Comparison of ENCODE assay signal across 25 cellular contexts in the genomic region with DNA sequence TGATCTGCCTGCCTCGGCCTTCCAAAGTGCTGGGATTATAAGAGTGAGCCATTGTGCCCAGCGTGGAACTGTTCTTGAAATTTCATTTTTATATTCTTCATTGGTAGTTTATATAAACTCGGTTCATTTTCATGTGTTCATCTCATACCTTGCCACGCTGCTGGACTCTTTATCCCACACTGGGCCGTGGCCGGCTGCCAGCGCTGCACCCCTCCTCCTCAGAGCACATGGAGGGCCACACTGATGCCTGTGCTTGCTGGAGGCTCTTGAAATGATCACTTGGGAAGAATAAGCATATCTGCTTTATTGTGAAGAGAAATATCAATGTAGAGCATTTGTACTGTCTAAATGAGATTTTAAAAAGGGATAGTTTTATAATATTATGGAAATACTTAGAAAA.
"Had no signal": no experiment of that assay in that cellular context is flagged by ENCODE, and none has a peak within 500 bp of the region (broad histone marks: within the 10 kb centered on the region; RNA-seq: fewer than 3 reads in every experiment).

No MANE protein-coding gene starts in this region.

- ATAC-seq: activated naive CD8-positive, alpha-beta T cell treated with anti-CD3 and anti-CD28 coated beads, Interleukin-2, amount 50 U/mL, for 24 hours; left lung had no signal

- H3K27me3 Mint-ChIP-seq: activated naive CD4-positive, alpha-beta T cell treated with anti-CD3 and anti-CD28 coated beads, Interleukin-2, amount 50 U/mL, for 24 hours; activated naive CD8-positive, alpha-beta T cell treated with anti-CD3 and anti-CD28 coated beads, Interleukin-2, amount 50 U/mL, for 24 hours; stimulated activated naive B cell treated with anti-CD40 and anti-IgM and Interleukin-4, amounts not matched to agents 10 μg/mL and 1 μg/mL and 100 μg/mL, for 72 hours had no signal

- H3K9me3 ChIP-seq: esophagus squamous epithelium, left lung, prostate gland, sigmoid colon, stomach, thyroid gland, upper lobe of right lung had no signal

- H3K27ac ChIP-seq: esophagus squamous epithelium, left lung, neural progenitor cell, prostate gland, sigmoid colon, stomach, thyroid gland, upper lobe of right lung had no signal

- DNase-seq: activated CD4-positive, alpha-beta T cell treated with anti-CD3 and anti-CD28 coated beads for 4 hours; activated CD4-positive, alpha-beta T cell treated with anti-CD3 and anti-CD28 coated beads, Interleukin-2, amount 50 U/mL, for 4 hours; activated naive CD8-positive, alpha-beta T cell treated with anti-CD3 and anti-CD28 coated beads, Interleukin-2, amount 50 U/mL, for 24 hours; endodermal cell; esophagus squamous epithelium; foreskin melanocyte; kidney glomerular epithelial cell; left lung; mesendoderm; natural killer cell; retina; sigmoid colon; small intestine; stimulated activated CD4-positive, alpha-beta T cell treated with anti-CD3 and anti-CD28 coated beads, Interleukin-1b, Interleukin-23, amount 100 ng/mL, for 48 hours; stimulated activated CD4-positive, alpha-beta T cell treated with anti-CD3 and anti-CD28 coated beads, Interleukin-4, amount 100 ng/mL, for 4 hours; stimulated activated CD8-positive, alpha-beta memory T cell treated with anti-CD3 and anti-CD28 coated beads, Interleukin-4, amount 100 ng/mL, for 48 hours; stimulated activated naive B cell treated with anti-CD40 and anti-IgM and Interleukin-4, amounts not matched to agents 10 μg/mL and 1 μg/mL and 100 μg/mL, for 72 hours; stomach; T-helper 1 cell; thyroid gland; upper lobe of right lung had no signal

- H3K27ac Mint-ChIP-seq: activated naive CD4-positive, alpha-beta T cell treated with anti-CD3 and anti-CD28 coated beads, Interleukin-2, amount 50 U/mL, for 24 hours; activated naive CD8-positive, alpha-beta T cell treated with anti-CD3 and anti-CD28 coated beads, Interleukin-2, amount 50 U/mL, for 24 hours; endodermal cell had no signal

- H3K27me3 ChIP-seq: esophagus squamous epithelium, left lung, neural progenitor cell, sigmoid colon, stomach, thyroid gland, upper lobe of right lung had no signal

- H3K9me3 Mint-ChIP-seq: activated naive CD4-positive, alpha-beta T cell treated with anti-CD3 and anti-CD28 coated beads, Interleukin-2, amount 50 U/mL, for 24 hours; activated naive CD8-positive, alpha-beta T cell treated with anti-CD3 and anti-CD28 coated beads, Interleukin-2, amount 50 U/mL, for 24 hours; endodermal cell; natural killer cell had no signal

- H3K4me3 ChIP-seq: esophagus squamous epithelium, left lung, lung, neural progenitor cell, prostate gland, sigmoid colon, stomach, thyroid gland, upper lobe of right lung had no signal

- H3K36me3 Mint-ChIP-seq: natural killer cell had no signal

- H3K4me3 Mint-ChIP-seq: activated naive CD4-positive, alpha-beta T cell treated with anti-CD3 and anti-CD28 coated beads, Interleukin-2, amount 50 U/mL, for 24 hours; activated naive CD8-positive, alpha-beta T cell treated with anti-CD3 and anti-CD28 coated beads, Interleukin-2, amount 50 U/mL, for 24 hours; endodermal cell; natural killer cell; neural progenitor cell; stimulated activated naive B cell treated with anti-CD40 and anti-IgM and Interleukin-4, amounts not matched to agents 10 μg/mL and 1 μg/mL and 100 μg/mL, for 72 hours had no signal

- H3K36me3 ChIP-seq: left lung, neural progenitor cell, prostate gland, sigmoid colon, thyroid gland, upper lobe of right lung had no signal
